ENCODE assay signal across 8 cellular contexts in the genomic region with DNA sequence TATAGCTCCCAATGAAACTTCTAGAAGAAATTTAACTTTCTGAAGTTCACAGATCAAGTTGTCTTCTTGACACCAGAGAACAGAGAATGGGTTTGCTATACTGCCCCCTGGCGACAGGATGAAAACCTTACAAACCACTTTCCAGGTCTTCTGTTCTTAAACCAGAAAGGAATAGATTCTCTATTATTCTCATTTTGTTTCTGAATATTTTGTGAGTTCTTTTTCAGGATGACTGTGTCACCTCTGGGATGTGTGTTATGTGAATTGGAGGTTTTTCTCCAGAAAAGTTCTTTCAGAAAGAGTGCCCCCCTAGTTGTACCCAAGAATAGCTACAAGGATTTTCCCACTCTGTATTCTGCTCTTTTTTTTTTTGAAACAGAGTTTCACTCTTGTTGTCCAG. TPM values are rescaled to one million over a fixed set of nuclear protein-coding genes. Genes with fewer than 3 reads are reported as not detected.
A peak's percentile ranks its signal among the peaks of the same experiment; 100 is the strongest.
DNase-seq lines count a peak whose midpoint lies in the region; ATAC-seq and TF ChIP-seq lines count a peak whose summit lies in the region.

No MANE protein-coding gene starts in this region.

- DNase-seq in CD14-positive monocyte (ENCODE audit: low spot score) (no peak), HAP-1 (ENCODE audit: low spot score in 2 of 2) (peak; percentile 44 to 72), SKM-1 treated with dmso at 0.1 percent for 144 hours (lab: John Stamatoyannopoulos, UW; ENCODE audit: unreplicated experiment) (peak; percentile 20), brain microvascular endothelial cell (peak; percentile 29), right lobe of liver (peak in 1 of 3 donors; percentile 55), DMS79 (lab: John Stamatoyannopoulos, UW) (no peak), posterior vena cava (ENCODE audit: low spot score) (no peak)
- peak; percentile 28 to 42 for DNase-seq in stimulated activated naive CD8-positive, alpha-beta T cell treated with anti-CD3 and anti-CD28 coated beads, Interleukin-15, amount 100 ng/mL, for 72 hours

- no peak for TF ChIP-seq POLR2A in right lobe of liver (IDR thresholded peaks at IDR 0.05)

- peaks cover 12% of the 10 kb centered on the region for H3K36me3 ChIP-seq in HAP-1 (replicated peaks)
- peaks cover 3% of the 10 kb centered on the region for H3K36me3 ChIP-seq in brain microvascular endothelial cell (replicated peaks)
- peaks cover 0 to 5% (median 0%) of the 10 kb centered on the region in 4 donors for H3K36me3 ChIP-seq in right lobe of liver

- peaks cover 3% of the 10 kb centered on the region; the same call in 1 of the 2 replicates for H3K9me3 ChIP-seq in HAP-1
- H3K9me3 ChIP-seq in right lobe of liver: no peaks in the 10 kb centered on the region

- intact Hi-C loops in CD14-positive monocyte (cut with micrococcal nuclease): no loop called here
- intact Hi-C loops in right lobe of liver (cut with DNase I): no loop called here
- intact Hi-C loops in posterior vena cava (cut with DNase I): no loop called here

- in situ Hi-C loops in HAP-1 (cut with MboI; ENCODE audit: low sequenced_read_pairs) (no loop called here), brain microvascular endothelial cell (cut with HindIII; ENCODE audit: low pct_ligation_motif_present, low sequenced_read_pairs) (no loop called here)

- H3K4me3 ChIP-seq in HAP-1: no peak overlapping the region
- H3K4me3 ChIP-seq in brain microvascular endothelial cell (ENCODE audit: low read depth, low read length): no peak overlapping the region
- H3K4me3 ChIP-seq in right lobe of liver: no peak overlapping the region

- ATAC-seq in right lobe of liver: peak; percentile 50 to 72 (median 60)
- no peak for ATAC-seq in stimulated activated naive CD8-positive, alpha-beta T cell treated with anti-CD3 and anti-CD28 coated beads, Interleukin-15, amount 100 ng/mL, for 72 hours

- peak; percentile 82 for TF ChIP-seq CTCF in CD14-positive monocyte (IDR thresholded peaks at IDR 0.05)
- TF ChIP-seq CTCF in brain microvascular endothelial cell (IDR thresholded peaks at IDR 0.05; ENCODE audit: low read depth, low read length, missing control alignments): peak; percentile 69
- TF ChIP-seq CTCF in right lobe of liver (IDR thresholded peaks at IDR 0.05): peak; percentile 54 to 85 (median 76)

- peaks cover 3 to 9% (median 5%) of the 10 kb centered on the region in 3 donors for H3K27me3 Mint-ChIP-seq in CD14-positive monocyte (ENCODE audit: low read depth in 3 of 3)
- peaks cover 3% of the 10 kb centered on the region for H3K27me3 Mint-ChIP-seq in stimulated activated naive CD8-positive, alpha-beta T cell treated with anti-CD3 and anti-CD28 coated beads, Interleukin-15, amount 100 ng/mL, for 72 hours

- H3K4me1 ChIP-seq in HAP-1: no peaks in the 10 kb centered on the region
- no peaks in the 10 kb centered on the region for H3K4me1 ChIP-seq in right lobe of liver

- H3K9me3 Mint-ChIP-seq in CD14-positive monocyte: peaks cover 5 to 28% (median 20%) of the 10 kb centered on the region in 7 donors
- H3K9me3 Mint-ChIP-seq in stimulated activated naive CD8-positive, alpha-beta T cell treated with anti-CD3 and anti-CD28 coated beads, Interleukin-15, amount 100 ng/mL, for 72 hours: peaks cover under 1 to 3% of the 10 kb centered on the region in 2 donors

- WGBS in right lobe of liver (ENCODE audit: insufficient coverage, low coverage, low lambda C conversion rate, missing lambda C conversion rate): 0% methylated on average over 1 of the region's 1 CpG

- H3K4me3 Mint-ChIP-seq in CD14-positive monocyte: no peak overlapping the region
- H3K4me3 Mint-ChIP-seq in stimulated activated naive CD8-positive, alpha-beta T cell treated with anti-CD3 and anti-CD28 coated beads, Interleukin-15, amount 100 ng/mL, for 72 hours: no peak overlapping the region

- H3K36me3 Mint-ChIP-seq in CD14-positive monocyte: no peaks in the 10 kb centered on the region

- H3K27ac ChIP-seq in brain microvascular endothelial cell: no peak overlapping the region
- no peak overlapping the region for H3K27ac ChIP-seq in right lobe of liver

- H3K4me1 Mint-ChIP-seq in CD14-positive monocyte: no peaks in the 10 kb centered on the region
- H3K4me1 Mint-ChIP-seq in stimulated activated naive CD8-positive, alpha-beta T cell treated with anti-CD3 and anti-CD28 coated beads, Interleukin-15, amount 100 ng/mL, for 72 hours: no peaks in the 10 kb centered on the region

- H3K27me3 ChIP-seq in HAP-1 (ENCODE audit: low read depth): no peaks in the 10 kb centered on the region
- no peaks in the 10 kb centered on the region for H3K27me3 ChIP-seq in brain microvascular endothelial cell (replicated peaks)
- H3K27me3 ChIP-seq in right lobe of liver: no peaks in the 10 kb centered on the region

- no peak overlapping the region for H3K27ac Mint-ChIP-seq in CD14-positive monocyte
- no peak overlapping the region for H3K27ac Mint-ChIP-seq in stimulated activated naive CD8-positive, alpha-beta T cell treated with anti-CD3 and anti-CD28 coated beads, Interleukin-15, amount 100 ng/mL, for 72 hours

RNA-seq across cellular contexts. Expression of gene IFT22, which starts 6.3 kb away (rescaled TPM):
- 1 to 10 TPM in 1 of 2 donors, under 1 TPM in 1; 0.59 to 1.5 TPM for polyA plus RNA-seq in CD14-positive monocyte
- 1 to 10 TPM; 5.4 to 8.1 (median 6.2) TPM for total RNA-seq in right lobe of liver
- total RNA-seq in posterior vena cava: 10 to 100 TPM; 15.0 to 24.3 TPM

RNA-seq across cellular contexts. Expression of gene COL26A1, which starts 47.3 kb away (rescaled TPM):
- polyA plus RNA-seq in CD14-positive monocyte: not detected
- total RNA-seq in right lobe of liver: 1 to 10 TPM; 1.4 to 5.4 (median 3.0) TPM
- not detected for total RNA-seq in posterior vena cava

Comparison
In these comparisons a context has a peak if more than half of its experiments do, and no peak if none do; other contexts are left out.
1. DNase-seq: peak in HAP-1 (2 of 2), SKM-1 treated with dmso at 0.1 percent for 144 hours (single experiment), brain microvascular endothelial cell (single experiment) and stimulated activated naive CD8-positive, alpha-beta T cell treated with anti-CD3 and anti-CD28 coated beads, Interleukin-15, amount 100 ng/mL, for 72 hours (2 of 2); none in CD14-positive monocyte (single experiment), DMS79 (single experiment) and posterior vena cava (single experiment).
2. Peak in every context shown above with its lines, with median percentiles within 50 percentile points of each other: CTCF ChIP-seq.